In genomic region chr7:98287486-98287959, GRCh38 we compare ENCODE assay signal across 12 cellular contexts. TPM values are rescaled to one million over a fixed set of nuclear protein-coding genes. Genes with fewer than 3 reads are reported as not detected.
DNase-seq lines count a peak whose midpoint lies in the region; ATAC-seq and TF ChIP-seq lines count a peak whose summit lies in the region.
"Had no signal": no experiment of that assay in that cellular context is flagged by ENCODE, and none has a peak within 500 bp of the region (broad histone marks: within the 10 kb centered on the region; RNA-seq: fewer than 3 reads in every experiment).

No MANE protein-coding gene starts in this region.

- peaks cover 37% of the 10 kb centered on the region for H3K4me1 Mint-ChIP-seq in stimulated activated naive CD8-positive, alpha-beta T cell treated with anti-CD3 and anti-CD28 coated beads, Interleukin-15, amount 100 ng/mL, for 72 hours

- no peak overlapping the region for H3K27ac Mint-ChIP-seq in stimulated activated naive CD8-positive, alpha-beta T cell treated with anti-CD3 and anti-CD28 coated beads, Interleukin-15, amount 100 ng/mL, for 72 hours

- no peaks in the 10 kb centered on the region for H3K9me3 ChIP-seq in breast epithelium
- H3K9me3 ChIP-seq in lung (ENCODE audit: control insufficient read depth in 2 of 2, insufficient read depth in 1 of 2, low read length in 1 of 2) = peaks cover 0 to 2% of the 10 kb centered on the region in 2 donors
- H3K9me3 ChIP-seq: HAP-1 had no signal

- H3K27me3 ChIP-seq in breast epithelium (no peaks in the 10 kb centered on the region), lung (ENCODE audit: control insufficient read depth, insufficient read depth) (no peaks in the 10 kb centered on the region)

- H3K27ac ChIP-seq in breast epithelium = peak overlapping the region; percentile 95 to 99
- peak overlapping the region in 1 of 2 donors; percentile 95 for H3K27ac ChIP-seq in lung (ENCODE audit: low read depth in 1 of 2, low read length in 1 of 2)

- H3K4me3 ChIP-seq in breast epithelium = peak overlapping the region in 1 of 3 donors; percentile 100
- no peak overlapping the region for H3K4me3 ChIP-seq in lung
- H3K4me3 ChIP-seq: HAP-1 had no signal

- H3K4me3 Mint-ChIP-seq in stimulated activated naive CD8-positive, alpha-beta T cell treated with anti-CD3 and anti-CD28 coated beads, Interleukin-15, amount 100 ng/mL, for 72 hours = no peak overlapping the region
- H3K4me3 Mint-ChIP-seq: IgD-negative memory B cell had no signal

- intact Hi-C loops in breast epithelium (cut with DNase I; ENCODE audit: low total_unique reads) = no loop called here

- no peaks in the 10 kb centered on the region for H3K27me3 Mint-ChIP-seq in stimulated activated naive CD8-positive, alpha-beta T cell treated with anti-CD3 and anti-CD28 coated beads, Interleukin-15, amount 100 ng/mL, for 72 hours
- H3K27me3 Mint-ChIP-seq: CD4-positive, CD25-positive, alpha-beta regulatory T cell; IgD-negative memory B cell had no signal

- no peaks in the 10 kb centered on the region for H3K9me3 Mint-ChIP-seq in stimulated activated naive CD8-positive, alpha-beta T cell treated with anti-CD3 and anti-CD28 coated beads, Interleukin-15, amount 100 ng/mL, for 72 hours
- H3K9me3 Mint-ChIP-seq: CD4-positive, CD25-positive, alpha-beta regulatory T cell; IgD-negative memory B cell had no signal

- peak; percentile 8 for ATAC-seq in stimulated activated naive CD8-positive, alpha-beta T cell treated with anti-CD3 and anti-CD28 coated beads, Interleukin-15, amount 100 ng/mL, for 72 hours
- ATAC-seq in stimulated activated naive CD8-positive, alpha-beta T cell treated with anti-CD3 and anti-CD28 coated beads, Interleukin-15, Interleukin-2, amounts not matched to agents 100 U/mL and 50 U/mL, for 24 hours = no peak
- ATAC-seq in lung (ENCODE audit: insufficient read depth, low FRiP score) (no peak), HG03571 (IDR thresholded peaks at IDR 0.05; ENCODE audit: unreplicated experiment) (no peak), HG02840 (IDR thresholded peaks at IDR 0.05; ENCODE audit: low FRiP score, unreplicated experiment) (no peak)

- TF ChIP-seq CTCF in breast epithelium (IDR thresholded peaks at IDR 0.05) = no peak
- TF ChIP-seq CTCF in lung (IDR thresholded peaks at IDR 0.05; ENCODE audit: control extremely low read depth, extremely low read depth) = no peak

- no peak for TF ChIP-seq POLR2A in breast epithelium (IDR thresholded peaks at IDR 0.05)

- WGBS in lung, 2 donors = 71 to 81% methylated on average over 14 of the region's 14 CpGs

- peaks cover 18 to 38% of the 10 kb centered on the region in 2 donors for H3K4me1 ChIP-seq in breast epithelium
- peaks cover 14 to 39% of the 10 kb centered on the region in 2 donors for H3K4me1 ChIP-seq in lung (ENCODE audit: control insufficient read depth in 2 of 2, insufficient read depth in 2 of 2, low read length in 2 of 2)

- no peak for DNase-seq in stimulated activated naive CD8-positive, alpha-beta T cell treated with anti-CD3 and anti-CD28 coated beads, Interleukin-15, amount 100 ng/mL, for 72 hours
- no peak for DNase-seq in stimulated activated naive CD8-positive, alpha-beta T cell treated with anti-CD3 and anti-CD28 coated beads, Interleukin-15, Interleukin-2, amounts not matched to agents 100 U/mL and 50 U/mL, for 24 hours
- DNase-seq in breast epithelium (ENCODE audit: low spot score in 2 of 2) (peak in 1 of 2 donors; percentile 50), lung (ENCODE audit: low spot score) (peak; percentile 68), GM03348 (ENCODE audit: low spot score) (no peak), hepatic stellate cell (ENCODE audit: low spot score) (no peak)
- DNase-seq: CD4-positive, CD25-positive, alpha-beta regulatory T cell; posterior cingulate gyrus had no signal

- H3K36me3 ChIP-seq in breast epithelium = no peaks in the 10 kb centered on the region
- peaks cover 3 to 53% of the 10 kb centered on the region in 2 donors for H3K36me3 ChIP-seq in lung (ENCODE audit: control insufficient read depth in 2 of 2, insufficient read depth in 2 of 2, low read length in 2 of 2)

RNA-seq across cellular contexts. Expression of gene BRI3, which starts 6.0 kb away (rescaled TPM):
- total RNA-seq in breast epithelium (10 to 100 TPM; 38.8 to 85.5 (median 56.4) TPM), lung (100 to 1,000 TPM in 1 of 2 donors, 10 to 100 TPM in 1; 99.7 to 441 TPM)
- 100 to 1,000 TPM; 437 to 615 TPM for polyA plus RNA-seq in lung

RNA-seq across cellular contexts. Expression of gene TECPR1, which starts 35.5 kb away (rescaled TPM):
- total RNA-seq in breast epithelium (10 to 100 TPM; 14.7 to 29.7 (median 28.8) TPM), lung (10 to 100 TPM; 27.6 to 73.6 TPM)
- 10 to 100 TPM; 16.7 to 36.1 TPM for polyA plus RNA-seq in lung
